ENCODE assay signal across 27 cellular contexts in genomic region chr1:75655931-75656330, GRCh38.
"Had no signal": no experiment of that assay in that cellular context is flagged by ENCODE, and none has a peak within 500 bp of the region (broad histone marks: within the 10 kb centered on the region; RNA-seq: fewer than 3 reads in every experiment).

No MANE protein-coding gene starts in this region.

- H3K4me1 ChIP-seq: stomach, suprapubic skin, testis, thyroid gland, tibial artery, tibial nerve, transverse colon, upper lobe of left lung, upper lobe of right lung, uterus, vagina had no signal

- ATAC-seq: stimulated activated effector memory CD8-positive, alpha-beta T cell treated with anti-CD3 and anti-CD28 coated beads, Interleukin-12 subunit alpha, Interleukin-12 subunit beta, amount 100 ng/mL, for 72 hours; stimulated activated memory B cell treated with anti-CD40 and anti-IgM and Interleukin-4, amounts not matched to agents 10 μg/mL and 1 μg/mL and 100 μg/mL, for 72 hours; stimulated activated naive B cell treated with anti-CD40 and anti-IgM and Interleukin-4, amounts not matched to agents 10 μg/mL and 1 μg/mL and 100 μg/mL, for 72 hours; stimulated activated naive CD8-positive, alpha-beta T cell treated with anti-CD3 and anti-CD28 coated beads, Interleukin-15, amount 100 ng/mL, for 72 hours; stimulated activated naive CD8-positive, alpha-beta T cell treated with anti-CD3 and anti-CD28 coated beads, Interleukin-15, Interleukin-2, amounts not matched to agents 100 U/mL and 50 U/mL, for 24 hours; upper lobe of right lung had no signal

- H3K9me3 ChIP-seq: testis, thyroid gland, vagina had no signal

- H3K4me3 ChIP-seq: stomach, suprapubic skin, testis, thoracic aorta, thyroid gland, tibial artery, tibial nerve, transverse colon, upper lobe of left lung, upper lobe of right lung, uterus, vagina had no signal

- FAIRE-seq: urothelium cell line had no signal

- H3K27me3 ChIP-seq: stomach, suprapubic skin, testis, thyroid gland, tibial artery, tibial nerve, transverse colon, upper lobe of left lung, upper lobe of right lung, uterus, vagina had no signal

- H3K36me3 ChIP-seq: stomach, suprapubic skin, thoracic aorta, thyroid gland, tibial artery, tibial nerve, transverse colon, upper lobe of left lung, upper lobe of right lung, uterus, vagina had no signal

- H3K27ac ChIP-seq: stomach, suprapubic skin, testis, thoracic aorta, thyroid gland, tibial artery, tibial nerve, transverse colon, upper lobe of left lung, upper lobe of right lung, uterus, vagina had no signal

- DNase-seq: stimulated activated CD4-positive, alpha-beta T cell treated with anti-CD3 and anti-CD28 coated beads, Interleukin-2, amount 100 ng/mL, for 48 hours; stimulated activated CD4-positive, alpha-beta T cell treated with anti-CD3 and anti-CD28 coated beads, Interleukin-4, amount 100 ng/mL, for 1 hour; stimulated activated CD4-positive, alpha-beta T cell treated with anti-CD3 and anti-CD28 coated beads, Interleukin-4, amount 100 ng/mL, for 24 hours; stimulated activated CD4-positive, alpha-beta T cell treated with anti-CD3 and anti-CD28 coated beads, Interleukin-4, amount 100 ng/mL, for 4 hours; stimulated activated CD8-positive, alpha-beta memory T cell treated with anti-CD3 and anti-CD28 coated beads, Interleukin-4, amount 100 ng/mL, for 48 hours; stimulated activated naive B cell treated with anti-CD40 and anti-IgM and Interleukin-4, amounts not matched to agents 10 μg/mL and 1 μg/mL and 100 μg/mL, for 72 hours; stimulated activated naive CD4-positive, alpha-beta T cell; stimulated activated naive CD4-positive, alpha-beta T cell treated with Interleukin-2 at 50 U/mL for 16 hours; stimulated activated naive CD8-positive, alpha-beta T cell treated with anti-CD3 and anti-CD28 coated beads, Interleukin-15, amount 100 ng/mL, for 72 hours; stimulated activated naive CD8-positive, alpha-beta T cell treated with anti-CD3 and anti-CD28 coated beads, Interleukin-15, Interleukin-2, amounts not matched to agents 100 U/mL and 50 U/mL, for 24 hours; stomach; substantia nigra; testis; thyroid gland; tibial artery; transverse colon; trophoblast cell; upper lobe of left lung; upper lobe of right lung; uterus had no signal
